10 cellular contexts compared by ENCODE assay signal in genomic region chr7:156156734-156157408, GRCh38.
DNase-seq lines count a peak whose midpoint lies in the region; ATAC-seq, FAIRE-seq and TF ChIP-seq lines count a peak whose summit lies in the region.
"Had no signal": no experiment of that assay in that cellular context is flagged by ENCODE, and none has a peak within 500 bp of the region (broad histone marks: within the 10 kb centered on the region; RNA-seq: fewer than 3 reads in every experiment).

No MANE protein-coding gene starts in this region.

- H3K9me3 ChIP-seq in Panc1 (ENCODE audit: control insufficient read depth, insufficient read depth, low read depth, low read length) (no peaks in the 10 kb centered on the region), kidney (ENCODE audit: control insufficient read depth in 1 of 2, low read length in 2 of 2) (no peaks in the 10 kb centered on the region), vagina (no peaks in the 10 kb centered on the region)

- in situ Hi-C loops in Panc1 (cut with HindIII; ENCODE audit: low pct_unique_long_range_greater_than_20kb, low sequenced_read_pairs) = no loop called here

- DNase-seq in activated CD8-positive, alpha-beta memory T cell treated with anti-CD3 and anti-CD28 coated beads, Interleukin-2, amount 10 ng/mL, durations not matched to agents 7 days and 5 days = peak; percentile 38
- DNase-seq in activated CD8-positive, alpha-beta memory T cell treated with anti-CD3 and anti-CD28 coated beads, Interleukin-2, amount 50 U/mL, for 4 hours = no peak
- peak; percentile 46 for DNase-seq in Panc1 (ENCODE audit: low read depth, low spot score)
- peak; percentile 82 for DNase-seq in kidney
- peak; percentile 40 to 79 for DNase-seq in vagina (ENCODE audit: extremely low spot score in 2 of 2)
- DNase-seq in stimulated activated CD4-positive, alpha-beta T cell treated with anti-CD3 and anti-CD28 coated beads, Interleukin-2, amount 100 ng/mL, for 24 hours = no peak
- DNase-seq in NCI-H187 (lab: John Stamatoyannopoulos, UW) = no peak
- DNase-seq: CD4-positive, CD25-positive, alpha-beta regulatory T cell; stimulated activated CD4-positive, alpha-beta T cell treated with anti-CD3 and anti-CD28 coated beads, Interleukin-4, amount 100 ng/mL, for 24 hours had no signal

- no peak for TF ChIP-seq POLR2A in vagina (IDR thresholded peaks at IDR 0.05)

- no peak overlapping the region for H3K4me3 ChIP-seq in Panc1 (ENCODE audit: low read depth in 2 of 2, low read length in 2 of 2)
- H3K4me3 ChIP-seq in kidney (ENCODE audit: low read length in 2 of 2) = no peak overlapping the region
- no peak overlapping the region for H3K4me3 ChIP-seq in vagina

- H3K9me3 Mint-ChIP-seq in activated CD8-positive, alpha-beta memory T cell treated with anti-CD3 and anti-CD28 coated beads, Interleukin-2, amount 10 ng/mL, durations not matched to agents 7 days and 5 days (ENCODE audit: low read depth) = no peaks in the 10 kb centered on the region

- no peak overlapping the region for H3K4me3 Mint-ChIP-seq in activated CD8-positive, alpha-beta memory T cell treated with anti-CD3 and anti-CD28 coated beads, Interleukin-2, amount 10 ng/mL, durations not matched to agents 7 days and 5 days
- H3K4me3 Mint-ChIP-seq: CD4-positive, CD25-positive, alpha-beta regulatory T cell had no signal

- intact Hi-C loops in Panc1 (cut with micrococcal nuclease; ENCODE audit: unreplicated experiment) (no loop called here), kidney (cut with DNase I) (no loop called here), vagina (cut with DNase I) (no loop called here)

- H3K4me1 Mint-ChIP-seq in activated CD8-positive, alpha-beta memory T cell treated with anti-CD3 and anti-CD28 coated beads, Interleukin-2, amount 10 ng/mL, durations not matched to agents 7 days and 5 days = no peaks in the 10 kb centered on the region
- H3K4me1 Mint-ChIP-seq: CD4-positive, CD25-positive, alpha-beta regulatory T cell had no signal

- CTCF ChIA-PET in activated CD8-positive, alpha-beta memory T cell treated with anti-CD3 and anti-CD28 coated beads, Interleukin-2, amount 10 ng/mL, durations not matched to agents 7 days and 5 days (lab: Charles Lee) = no interaction called here
- CTCF ChIA-PET in Panc1 (lab: Charles Lee) = interaction anchor here (0.6 kb wide), 1 partner anchor 283 kb away, joined by 3 read pairs; no protein-coding TSS in a partner anchor

- no TSS peak for BruUV-seq in Panc1 (replicated peaks; lab: Mats Ljungman, UMichigan)

- H3K4me1 ChIP-seq in Panc1 (ENCODE audit: control insufficient read depth, insufficient read depth, low read length) (0 out of 2 replicates have a peak, but pooled peaks cover 9% of the 10 kb centered on the region), kidney (ENCODE audit: control insufficient read depth in 1 of 2, insufficient read depth in 1 of 2, low read depth in 1 of 2, low read length in 2 of 2) (peaks cover 0 to 7% of the 10 kb centered on the region in 2 donors), vagina (no peaks in the 10 kb centered on the region)

- H3K27me3 ChIP-seq in Panc1 (ENCODE audit: control insufficient read depth, insufficient read depth, low read length) (no peaks in the 10 kb centered on the region), vagina (no peaks in the 10 kb centered on the region)

- no peak for ATAC-seq in activated CD8-positive, alpha-beta memory T cell treated with anti-CD3 and anti-CD28 coated beads, Interleukin-2, amount 10 ng/mL, durations not matched to agents 7 days and 5 days
- ATAC-seq in Panc1 = peak; percentile 94
- no peak for ATAC-seq in GM18909 (IDR thresholded peaks at IDR 0.05; ENCODE audit: poor library complexity, unreplicated experiment)

- no peaks in the 10 kb centered on the region for H3K36me3 ChIP-seq in Panc1 (ENCODE audit: control insufficient read depth, insufficient read depth, low read length)
- H3K36me3 ChIP-seq in kidney (ENCODE audit: control insufficient read depth in 1 of 2, insufficient read depth in 2 of 2, low read length in 2 of 2) = no peaks in the 10 kb centered on the region
- H3K36me3 ChIP-seq in vagina = no peaks in the 10 kb centered on the region

- no peak for FAIRE-seq in kidney (lab: Jason Lieb, UNC)

- H3K27ac Mint-ChIP-seq in activated CD8-positive, alpha-beta memory T cell treated with anti-CD3 and anti-CD28 coated beads, Interleukin-2, amount 10 ng/mL, durations not matched to agents 7 days and 5 days = no peak overlapping the region

- no peaks in the 10 kb centered on the region for H3K27me3 Mint-ChIP-seq in activated CD8-positive, alpha-beta memory T cell treated with anti-CD3 and anti-CD28 coated beads, Interleukin-2, amount 10 ng/mL, durations not matched to agents 7 days and 5 days

- H3K27ac ChIP-seq in Panc1 (ENCODE audit: low read length) (no peak overlapping the region), kidney (ENCODE audit: low read depth in 2 of 2, low read length in 2 of 2) (no peak overlapping the region), vagina (no peak overlapping the region)

- H3K9ac ChIP-seq in kidney (ENCODE audit: low read length in 2 of 2) = no peak overlapping the region

- POLR2A ChIA-PET in Panc1 (lab: Charles Lee) = no interaction called here

- TF ChIP-seq CTCF in Panc1 (IDR thresholded peaks at IDR 0.05) (peak; percentile 82), kidney (IDR thresholded peaks at IDR 0.05; ENCODE audit: borderline replicate concordance, extremely low read depth, insufficient read depth) (peak; percentile 45), vagina (IDR thresholded peaks at IDR 0.05) (no peak)

- no peaks in the 10 kb centered on the region for H3K36me3 Mint-ChIP-seq in activated CD8-positive, alpha-beta memory T cell treated with anti-CD3 and anti-CD28 coated beads, Interleukin-2, amount 10 ng/mL, durations not matched to agents 7 days and 5 days
- H3K36me3 Mint-ChIP-seq: CD4-positive, CD25-positive, alpha-beta regulatory T cell had no signal

Comparison
In these comparisons a context has a peak if more than half of its experiments do, and no peak if none do; other contexts are left out.
1. DNase-seq: peak in activated CD8-positive, alpha-beta memory T cell treated with anti-CD3 and anti-CD28 coated beads, Interleukin-2, amount 10 ng/mL, durations not matched to agents 7 days and 5 days (single experiment), Panc1 (single experiment), kidney (single experiment) and vagina (2 of 2); none in activated CD8-positive, alpha-beta memory T cell treated with anti-CD3 and anti-CD28 coated beads, Interleukin-2, amount 50 U/mL, for 4 hours (single experiment), stimulated activated CD4-positive, alpha-beta T cell treated with anti-CD3 and anti-CD28 coated beads, Interleukin-2, amount 100 ng/mL, for 24 hours (0 of 2) and NCI-H187 (0 of 2).
2. CTCF ChIP-seq: peak in Panc1 (single experiment) and kidney (single experiment); none in vagina (0 of 3).